ENCODE assay signal across 21 cellular contexts in genomic region chr1:213658508-213658907, GRCh38.
"Had no signal": no experiment of that assay in that cellular context is flagged by ENCODE, and none has a peak within 500 bp of the region (broad histone marks: within the 10 kb centered on the region; RNA-seq: fewer than 3 reads in every experiment).

No MANE protein-coding gene starts in this region.

- H3K27me3 ChIP-seq: ascending aorta, breast epithelium, gastrocnemius medialis, sigmoid colon, testis, upper lobe of left lung had no signal

- H3K4me1 Mint-ChIP-seq: activated CD4-positive, alpha-beta T cell treated with anti-CD3 and anti-CD28 coated beads, Interleukin-2, amount 10 ng/mL, durations not matched to agents 7 days and 5 days; activated naive CD4-positive, alpha-beta T cell treated with anti-CD3 and anti-CD28 coated beads, Interleukin-2, amount 50 U/mL, for 24 hours; memory B cell; naive thymus-derived CD4-positive, alpha-beta T cell; stimulated activated memory B cell treated with anti-CD40 and anti-IgM and Interleukin-4, amounts not matched to agents 10 μg/mL and 1 μg/mL and 100 μg/mL, for 72 hours had no signal

- H3K4me3 ChIP-seq: ascending aorta, breast epithelium, gastrocnemius medialis, heart left ventricle, left ventricle myocardium inferior, sigmoid colon, spleen, testis, upper lobe of left lung had no signal

- H3K9me3 Mint-ChIP-seq: activated CD4-positive, alpha-beta T cell treated with anti-CD3 and anti-CD28 coated beads, Interleukin-2, amount 10 ng/mL, durations not matched to agents 7 days and 5 days; activated naive CD4-positive, alpha-beta T cell treated with anti-CD3 and anti-CD28 coated beads, Interleukin-2, amount 50 U/mL, for 24 hours had no signal

- H3K4me3 Mint-ChIP-seq: activated CD4-positive, alpha-beta T cell treated with anti-CD3 and anti-CD28 coated beads, Interleukin-2, amount 10 ng/mL, durations not matched to agents 7 days and 5 days; activated naive CD4-positive, alpha-beta T cell treated with anti-CD3 and anti-CD28 coated beads, Interleukin-2, amount 50 U/mL, for 24 hours; memory B cell; naive thymus-derived CD4-positive, alpha-beta T cell; stimulated activated memory B cell treated with anti-CD40 and anti-IgM and Interleukin-4, amounts not matched to agents 10 μg/mL and 1 μg/mL and 100 μg/mL, for 72 hours had no signal

- H3K27ac Mint-ChIP-seq: activated CD4-positive, alpha-beta T cell treated with anti-CD3 and anti-CD28 coated beads, Interleukin-2, amount 10 ng/mL, durations not matched to agents 7 days and 5 days; activated naive CD4-positive, alpha-beta T cell treated with anti-CD3 and anti-CD28 coated beads, Interleukin-2, amount 50 U/mL, for 24 hours; memory B cell; naive thymus-derived CD4-positive, alpha-beta T cell; stimulated activated memory B cell treated with anti-CD40 and anti-IgM and Interleukin-4, amounts not matched to agents 10 μg/mL and 1 μg/mL and 100 μg/mL, for 72 hours had no signal

- H3K36me3 Mint-ChIP-seq: activated naive CD4-positive, alpha-beta T cell treated with anti-CD3 and anti-CD28 coated beads, Interleukin-2, amount 50 U/mL, for 24 hours; memory B cell; naive thymus-derived CD4-positive, alpha-beta T cell; stimulated activated memory B cell treated with anti-CD40 and anti-IgM and Interleukin-4, amounts not matched to agents 10 μg/mL and 1 μg/mL and 100 μg/mL, for 72 hours had no signal

- H3K9me3 ChIP-seq: ascending aorta, breast epithelium, gastrocnemius medialis, heart left ventricle, left ventricle myocardium inferior, sigmoid colon, spleen, testis, upper lobe of left lung had no signal

- H3K27ac ChIP-seq: ascending aorta, breast epithelium, gastrocnemius medialis, heart left ventricle, left ventricle myocardium inferior, sigmoid colon, spleen, testis, upper lobe of left lung had no signal

- H3K4me1 ChIP-seq: ascending aorta, breast epithelium, gastrocnemius medialis, heart left ventricle, left ventricle myocardium inferior, spleen, testis, upper lobe of left lung had no signal

- DNase-seq: activated CD4-positive, alpha-beta T cell treated with anti-CD3 and anti-CD28 coated beads, Interleukin-2, amount 10 ng/mL, durations not matched to agents 7 days and 5 days; activated CD8-positive, alpha-beta memory T cell treated with anti-CD3 and anti-CD28 coated beads for 24 hours; activated CD8-positive, alpha-beta memory T cell treated with anti-CD3 and anti-CD28 coated beads, Interleukin-2, amount 50 U/mL, for 48 hours; activated gamma-delta T cell; activated T-cell treated with anti-CD3 and anti-CD28 coated beads, Interleukin-2, amount 50 U/mL, for 48 hours; effector CD4-positive, alpha-beta T cell; gastrocnemius medialis; heart left ventricle; kidney; left ventricle myocardium inferior; naive thymus-derived CD4-positive, alpha-beta T cell; sigmoid colon; spleen; stimulated activated CD4-positive, alpha-beta T cell treated with anti-CD3 and anti-CD28 coated beads, Interleukin-4, amount 100 ng/mL, for 4 hours; testis; upper lobe of left lung had no signal

- H3K27me3 Mint-ChIP-seq: activated naive CD4-positive, alpha-beta T cell treated with anti-CD3 and anti-CD28 coated beads, Interleukin-2, amount 50 U/mL, for 24 hours; memory B cell; stimulated activated memory B cell treated with anti-CD40 and anti-IgM and Interleukin-4, amounts not matched to agents 10 μg/mL and 1 μg/mL and 100 μg/mL, for 72 hours had no signal

- H3K36me3 ChIP-seq: ascending aorta, breast epithelium, gastrocnemius medialis, heart left ventricle, left ventricle myocardium inferior, sigmoid colon, spleen, upper lobe of left lung had no signal
